Comparison of ENCODE assay signal across 21 cellular contexts in the genomic region with DNA sequence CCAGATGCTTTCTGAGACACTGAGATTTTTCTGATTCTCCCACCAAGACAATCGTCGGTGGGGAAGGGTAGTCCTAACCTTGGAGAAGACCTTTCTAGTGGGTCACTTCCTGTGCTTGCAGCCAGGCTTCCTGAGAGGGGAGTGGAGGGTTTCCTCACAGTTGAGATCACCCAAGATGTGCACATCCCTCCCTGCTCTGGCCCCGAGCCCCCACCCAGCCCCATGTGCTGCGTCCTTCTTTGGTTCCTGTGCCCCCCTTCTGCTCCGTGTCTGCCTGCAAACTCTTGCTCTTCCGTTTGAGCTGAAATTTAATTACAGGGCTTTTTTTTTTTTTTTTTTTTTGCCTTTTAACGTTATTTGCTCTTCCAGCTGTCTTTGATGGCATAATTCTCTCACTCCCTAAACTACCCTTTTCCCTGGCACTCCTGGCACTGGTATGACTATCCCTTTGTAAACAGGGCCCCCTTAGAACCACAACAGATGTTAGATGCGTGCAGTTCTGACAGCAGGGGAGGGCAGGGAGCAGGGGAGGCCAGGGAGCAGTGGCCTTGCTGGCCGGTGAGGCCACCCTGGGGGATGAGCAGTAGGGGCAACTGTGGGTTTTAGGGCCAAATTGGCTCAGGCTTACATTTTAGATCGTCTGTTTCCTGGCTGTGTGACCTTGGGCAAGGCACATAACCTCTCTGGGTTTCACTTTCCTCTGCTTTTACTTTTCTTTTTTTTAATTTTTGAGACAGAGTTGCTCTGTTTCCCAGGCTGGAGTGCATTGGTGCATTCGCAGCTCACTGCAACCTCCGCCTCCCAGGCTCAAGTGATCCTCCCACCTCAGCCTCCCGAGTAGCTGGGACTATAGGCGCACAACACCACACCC.
DNase-seq lines count a peak whose midpoint lies in the region; ATAC-seq and TF ChIP-seq lines count a peak whose summit lies in the region.
"Had no signal": no experiment of that assay in that cellular context is flagged by ENCODE, and none has a peak within 500 bp of the region (broad histone marks: within the 10 kb centered on the region; RNA-seq: fewer than 3 reads in every experiment).

No MANE protein-coding gene starts in this region.

- peaks cover 11 to 13% of the 10 kb centered on the region in 2 experiments for H3K27me3 ChIP-seq in mesenchymal stem cell (ENCODE audit: control insufficient read depth in 1 of 2, insufficient read depth in 1 of 2, low read length in 2 of 2)

- H2BK120ac ChIP-seq in mesenchymal stem cell (ENCODE audit: low read depth, low read length): no peak overlapping the region

- H3K36me3 ChIP-seq in mesenchymal stem cell (ENCODE audit: control insufficient read depth in 1 of 2, insufficient read depth in 2 of 2, low read depth in 1 of 2, low read length in 2 of 2): no peaks in the 10 kb centered on the region
- H3K36me3 ChIP-seq: esophagus muscularis mucosa, spleen had no signal

- no peak overlapping the region for H3K4me3 ChIP-seq in NB4 (ENCODE audit: low read depth, low read length)
- no peak overlapping the region for H3K4me3 ChIP-seq in mesenchymal stem cell (ENCODE audit: insufficient read depth in 1 of 2, low read depth in 1 of 2, low read length in 2 of 2)
- H3K4me3 ChIP-seq: esophagus muscularis mucosa, spleen had no signal

- no peak overlapping the region for H2BK15ac ChIP-seq in mesenchymal stem cell (ENCODE audit: low read depth, poor library complexity, severe bottlenecking)

- H3K23ac ChIP-seq in mesenchymal stem cell (ENCODE audit: low read length in 2 of 2): no peak overlapping the region

- H4K8ac ChIP-seq in mesenchymal stem cell (ENCODE audit: low read length): no peak overlapping the region

- no peaks in the 10 kb centered on the region for H3K79me1 ChIP-seq in mesenchymal stem cell (replicated peaks; ENCODE audit: low read length, poor library complexity, severe bottlenecking)

- peak overlapping the region; percentile 20 for H4K91ac ChIP-seq in mesenchymal stem cell (ENCODE audit: low read length)

- no peak overlapping the region for H2BK5ac ChIP-seq in mesenchymal stem cell (ENCODE audit: low read depth, low read length, poor library complexity, severe bottlenecking)

- no peak overlapping the region for H2BK12ac ChIP-seq in mesenchymal stem cell (ENCODE audit: low read length in 2 of 2)

- WGBS in mesenchymal stem cell: 44% methylated on average over 8 of the region's 14 CpGs

- no peak overlapping the region for H2AFZ ChIP-seq in mesenchymal stem cell (ENCODE audit: low read depth, low read length)

- H3K4me1 ChIP-seq in mesenchymal stem cell (ENCODE audit: control insufficient read depth, insufficient read depth, low read depth, low read length): no peaks in the 10 kb centered on the region
- H3K4me1 ChIP-seq: Caco-2, esophagus muscularis mucosa had no signal

- TF ChIP-seq CTCF in NB4 (IDR thresholded peaks at IDR 0.05; ENCODE audit: low read depth, low read length): no peak

- no peak overlapping the region for H2AK5ac ChIP-seq in mesenchymal stem cell (ENCODE audit: low read length, severe bottlenecking)

- peak overlapping the region in 1 of 2 experiments; percentile 7 for H3K14ac ChIP-seq in mesenchymal stem cell (ENCODE audit: low read length in 2 of 2)

- H3K27ac ChIP-seq in mesenchymal stem cell (ENCODE audit: low read length, poor library complexity, severe bottlenecking): no peak overlapping the region
- H3K27ac ChIP-seq: 22Rv1, esophagus muscularis mucosa, spleen had no signal

- no peaks in the 10 kb centered on the region for H3K9me3 ChIP-seq in mesenchymal stem cell (ENCODE audit: control insufficient read depth, low read length)
- H3K9me3 ChIP-seq: Caco-2, esophagus muscularis mucosa, spleen had no signal

- TF ChIP-seq POLR2A in NB4 (IDR thresholded peaks at IDR 0.05; ENCODE audit: extremely low read depth, insufficient read length): no peak

- no peak overlapping the region for H3K4ac ChIP-seq in mesenchymal stem cell (ENCODE audit: low read depth in 1 of 2, low read length in 2 of 2)

- H3K18ac ChIP-seq in mesenchymal stem cell (ENCODE audit: low read depth in 1 of 2, low read length in 2 of 2): no peak overlapping the region

- H3K9ac ChIP-seq in mesenchymal stem cell (ENCODE audit: low read length): no peak overlapping the region

- peak; percentile 22 for DNase-seq in DMS 273 (lab: John Stamatoyannopoulos, UW; ENCODE audit: unreplicated experiment)
- no peak for DNase-seq in DMS 273 treated with DMSO at 0.1 percent for 48 hours (lab: John Stamatoyannopoulos, UW)
- peak; percentile 91 for DNase-seq in NB4 (ENCODE audit: low read depth)
- DNase-seq in mesenchymal stem cell: no peak
- no peak for DNase-seq in stimulated activated naive CD4-positive, alpha-beta T cell treated with Interleukin-2 at 50 U/mL for 16 hours (lab: John Stamatoyannopoulos, UW)
- no peak for DNase-seq in stimulated activated CD4-positive, alpha-beta T cell treated with anti-CD3 and anti-CD28 coated beads, Interleukin-2, amount 100 ng/mL, for 24 hours
- DNase-seq: activated B cell treated with CpG ODN at 0.5 μM for 24 hours; activated naive CD4-positive, alpha-beta T cell treated with anti-CD3 and anti-CD28 coated beads for 36 hours; activated T-cell treated with anti-CD3 and anti-CD28 coated beads, Interleukin-2, amount 50 U/mL, for 24 hours; anterior cingulate cortex; Caco-2; central memory CD4-positive, alpha-beta T cell; MM.1S; NCI-H524 treated with DMSO at 0.1 percent for 48 hours; OCI-M1; Right ventricle myocardium superior; spleen had no signal

- ATAC-seq in SK-N-SH treated with all-trans-retinoic acid at 6 μM for 48 hours (peak; percentile 35; the same call in 1 of the 3 replicates), GM19463 (IDR thresholded peaks at IDR 0.05; ENCODE audit: unreplicated experiment) (no peak)

- H3K4me2 ChIP-seq in mesenchymal stem cell (ENCODE audit: low read length, poor library complexity, severe bottlenecking): no peak overlapping the region

TF ChIP-seq in SK-N-SH treated with all-trans-retinoic acid at 6 μM for 48 hours, 23 proteins besides CTCF, POLR2A, EP300 and RAD21:
- TF ChIP-seq TCF4 (CRISPR knock-in tag; IDR thresholded peaks at IDR 0.05; ENCODE audit: borderline replicate concordance) (peak; percentile 30; the same call in 1 of the 2 replicates), SNAI2 (CRISPR knock-in tag; IDR thresholded peaks at IDR 0.05) (no peak)

Comparison
In these comparisons a context has a peak if more than half of its experiments do, and no peak if none do; other contexts are left out.
1. DNase-seq: peak in DMS 273 (single experiment) and NB4 (single experiment); none in DMS 273 treated with DMSO at 0.1 percent for 48 hours (single experiment), mesenchymal stem cell (single experiment), stimulated activated naive CD4-positive, alpha-beta T cell treated with Interleukin-2 at 50 U/mL for 16 hours (single experiment) and stimulated activated CD4-positive, alpha-beta T cell treated with anti-CD3 and anti-CD28 coated beads, Interleukin-2, amount 100 ng/mL, for 24 hours (0 of 2).